ENCODE assay signal across 1 cellular context in genomic region chr22:37107779-37108621, GRCh38.
TF ChIP-seq lines count a peak whose summit lies in the region.

No MANE protein-coding gene starts in this region.

TF ChIP-seq in HepG2, 621 proteins besides CTCF, POLR2A, EP300 and RAD21 (continued from another document and continues in another):
- TF ChIP-seq UBTF (CRISPR knock-in tag; IDR thresholded peaks at IDR 0.05) (no peak; the same call in 1 of the 2 replicates), ZBTB3 (CRISPR knock-in tag; IDR thresholded peaks at IDR 0.05; ENCODE audit: borderline replicate concordance, low read depth) (no peak), ETS1 (CRISPR knock-in tag; IDR thresholded peaks at IDR 0.05) (no peak), ZNF619 (CRISPR knock-in tag; IDR thresholded peaks at IDR 0.05) (no peak), SALL1 (CRISPR knock-in tag; IDR thresholded peaks at IDR 0.05) (peak; percentile 71), CBFB (CRISPR knock-in tag; IDR thresholded peaks at IDR 0.05) (no peak), REXO4 (CRISPR knock-in tag; IDR thresholded peaks at IDR 0.05; ENCODE audit: borderline replicate concordance) (no peak), KDM1A (CRISPR knock-in tag; IDR thresholded peaks at IDR 0.05) (no peak), ETV6 (CRISPR knock-in tag; conservative IDR thresholded peaks at IDR 0.05) (no peak), SYNCRIP (IDR thresholded peaks at IDR 0.05; ENCODE audit: insufficient read depth, low read depth, low read length) (no peak), NFYB (CRISPR knock-in tag; IDR thresholded peaks at IDR 0.05) (no peak), RXRA (CRISPR knock-in tag; IDR thresholded peaks at IDR 0.05) (no peak), HCFC1 (IDR thresholded peaks at IDR 0.05; ENCODE audit: low read depth, low read length) (no peak), ZNF556 (CRISPR knock-in tag; IDR thresholded peaks at IDR 0.05; ENCODE audit: borderline replicate concordance) (0 out of 2 replicates have a peak, but pooled peaks have one; percentile 14), ZNF326 (CRISPR knock-in tag; IDR thresholded peaks at IDR 0.05; ENCODE audit: borderline replicate concordance) (no peak), ZNF792 (CRISPR knock-in tag; IDR thresholded peaks at IDR 0.05) (no peak), ZNF44 (CRISPR knock-in tag; IDR thresholded peaks at IDR 0.05) (no peak), KDM2A (CRISPR knock-in tag; IDR thresholded peaks at IDR 0.05; ENCODE audit: borderline replicate concordance, low read depth) (no peak), IRF9 (CRISPR knock-in tag; IDR thresholded peaks at IDR 0.05; ENCODE audit: borderline replicate concordance) (no peak), HHEX (CRISPR knock-in tag; IDR thresholded peaks at IDR 0.05) (no peak), MIER3 (CRISPR knock-in tag; IDR thresholded peaks at IDR 0.05; ENCODE audit: borderline replicate concordance) (no peak), ZNF563 (CRISPR knock-in tag; IDR thresholded peaks at IDR 0.05) (no peak), MXD4 (CRISPR knock-in tag; IDR thresholded peaks at IDR 0.05) (no peak), ZSCAN21 (CRISPR knock-in tag; IDR thresholded peaks at IDR 0.05; ENCODE audit: borderline replicate concordance) (no peak), HDAC1 (CRISPR knock-in tag; IDR thresholded peaks at IDR 0.05) (no peak), AHDC1 (CRISPR knock-in tag; IDR thresholded peaks at IDR 0.05; ENCODE audit: borderline replicate concordance) (no peak), DRAP1 (CRISPR knock-in tag; IDR thresholded peaks at IDR 0.05) (no peak), BORCS8-MEF2B (CRISPR knock-in tag; IDR thresholded peaks at IDR 0.05) (no peak), IRF2 (CRISPR knock-in tag; IDR thresholded peaks at IDR 0.05) (no peak), MXD3 (CRISPR knock-in tag; IDR thresholded peaks at IDR 0.05) (no peak), BRF2 (CRISPR knock-in tag; IDR thresholded peaks at IDR 0.05) (no peak), PLSCR1 (CRISPR knock-in tag; IDR thresholded peaks at IDR 0.05; ENCODE audit: borderline replicate concordance) (no peak), CSRNP1 (CRISPR knock-in tag; IDR thresholded peaks at IDR 0.05) (no peak), ZMAT3 (CRISPR knock-in tag; conservative IDR thresholded peaks at IDR 0.05) (0 out of 2 replicates have a peak, but pooled peaks have one; percentile 27), ZBTB42 (CRISPR knock-in tag; IDR thresholded peaks at IDR 0.05) (no peak), ZNF33A (CRISPR knock-in tag; IDR thresholded peaks at IDR 0.05; ENCODE audit: borderline replicate concordance) (no peak), HNRNPLL (IDR thresholded peaks at IDR 0.05; ENCODE audit: low read depth, low read length, poor library complexity, severe bottlenecking) (no peak), CHD2 (IDR thresholded peaks at IDR 0.05; ENCODE audit: low read depth, low read length) (no peak), ZNF569 (CRISPR knock-in tag; IDR thresholded peaks at IDR 0.05; ENCODE audit: borderline replicate concordance) (no peak), SOX13 (IDR thresholded peaks at IDR 0.05) (0 out of 2 replicates have a peak, but pooled peaks have one; percentile 32), SOX13 (CRISPR knock-in tag; conservative IDR thresholded peaks at IDR 0.05 in 1 of 2, IDR thresholded peaks at IDR 0.05 in 1 of 2) (peak in 1 of 2 experiments; percentile 68; a peak in 2 of 4 replicates), ZKSCAN5 (CRISPR knock-in tag; IDR thresholded peaks at IDR 0.05) (no peak), PITX1 (CRISPR knock-in tag; IDR thresholded peaks at IDR 0.05) (peak; percentile 88), FOXP4 (CRISPR knock-in tag; IDR thresholded peaks at IDR 0.05) (0 out of 2 replicates have a peak, but pooled peaks have one; percentile 25), ZNF512B (CRISPR knock-in tag; IDR thresholded peaks at IDR 0.05; ENCODE audit: borderline replicate concordance) (peak; percentile 94; the same call in 1 of the 2 replicates)
